ENCODE assay signal across 9 cellular contexts in the genomic region with DNA sequence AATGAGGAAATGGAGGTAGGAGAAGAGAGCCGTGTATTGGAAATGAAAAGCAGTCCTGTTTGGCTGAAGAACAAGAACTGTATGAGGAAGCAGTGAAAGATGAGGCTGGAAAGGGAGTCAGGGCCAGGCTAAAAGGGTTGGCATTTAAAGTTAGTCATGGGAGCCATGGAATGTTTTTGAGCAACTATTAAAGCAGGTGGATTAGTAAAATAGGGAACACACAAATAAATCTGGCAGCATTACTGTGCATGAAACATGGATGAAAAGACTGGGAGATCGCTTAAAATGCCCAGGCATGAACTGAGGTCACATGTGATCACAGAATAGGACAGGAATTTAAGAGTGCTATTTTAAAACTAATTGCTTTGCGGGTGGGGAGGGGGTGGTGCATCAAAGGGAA. TPM values are rescaled to one million over a fixed set of nuclear protein-coding genes. Genes with fewer than 3 reads are reported as not detected.
DNase-seq lines count a peak whose midpoint lies in the region; ATAC-seq and TF ChIP-seq lines count a peak whose summit lies in the region.
"Had no signal": no experiment of that assay in that cellular context is flagged by ENCODE, and none has a peak within 500 bp of the region (broad histone marks: within the 10 kb centered on the region; RNA-seq: fewer than 3 reads in every experiment).

No MANE protein-coding gene starts in this region.

- H3K4me1 ChIP-seq in DOHH2 (ENCODE audit: control insufficient read depth, low read length) (peaks cover 31% of the 10 kb centered on the region), Panc1 (ENCODE audit: control insufficient read depth, insufficient read depth, low read length) (peaks cover 19% of the 10 kb centered on the region), esophagus (ENCODE audit: control insufficient read depth in 2 of 2, insufficient read depth in 2 of 2, low read length in 1 of 2) (peaks cover 2% of the 10 kb centered on the region in 2 donors)

- POLR2A ChIA-PET in Panc1 (lab: Charles Lee), result no interaction called here

- no peaks in the 10 kb centered on the region for H3K9me3 ChIP-seq in DOHH2 (ENCODE audit: control insufficient read depth, insufficient read depth, low read length)
- no peaks in the 10 kb centered on the region for H3K9me3 ChIP-seq in Panc1 (ENCODE audit: control insufficient read depth, insufficient read depth, low read depth, low read length)
- no peaks in the 10 kb centered on the region for H3K9me3 ChIP-seq in esophagus (ENCODE audit: control insufficient read depth in 2 of 2, insufficient read depth in 1 of 2, low read depth in 1 of 2, low read length in 1 of 2)
- H3K9me3 ChIP-seq: uterus had no signal

- no peak overlapping the region for H3K27ac ChIP-seq in DOHH2 (ENCODE audit: low read depth, low read length)
- no peak overlapping the region for H3K27ac ChIP-seq in Panc1 (ENCODE audit: low read length)
- H3K27ac ChIP-seq in esophagus (ENCODE audit: low read depth in 2 of 2, low read length in 1 of 2), result peak overlapping the region; percentile 72 to 99

- TF ChIP-seq CTCF in DOHH2 (IDR thresholded peaks at IDR 0.05; ENCODE audit: low read depth, low read length, poor library complexity, severe bottlenecking), result no peak
- TF ChIP-seq CTCF in Panc1 (IDR thresholded peaks at IDR 0.05), result no peak

- 42 to 44% methylated on average over 3 of the region's 3 CpGs for WGBS in esophagus, 2 donors

- H3K9me2 ChIP-seq in DOHH2 (replicated peaks; ENCODE audit: control insufficient read depth, low read length), result no peaks in the 10 kb centered on the region

- H3K4me2 ChIP-seq in DOHH2 (ENCODE audit: low read length), result peak overlapping the region; percentile 87

- no peaks in the 10 kb centered on the region for H3K27me3 ChIP-seq in DOHH2 (ENCODE audit: control insufficient read depth, low read length)
- H3K27me3 ChIP-seq in Panc1 (ENCODE audit: control insufficient read depth, insufficient read depth, low read length), result no peaks in the 10 kb centered on the region
- H3K27me3 ChIP-seq in esophagus (ENCODE audit: control insufficient read depth in 1 of 2, insufficient read depth in 2 of 2, low read length in 2 of 2), result no peaks in the 10 kb centered on the region
- H3K27me3 ChIP-seq: uterus had no signal

- CTCF ChIA-PET in Panc1 (lab: Charles Lee), result no interaction called here

- ATAC-seq in Panc1, result no peak
- ATAC-seq in HG03039 (IDR thresholded peaks at IDR 0.05; ENCODE audit: unreplicated experiment), result no peak

- H3K36me3 ChIP-seq in DOHH2 (ENCODE audit: control insufficient read depth, low read length) (peaks cover 30% of the 10 kb centered on the region), Panc1 (ENCODE audit: control insufficient read depth, insufficient read depth, low read length) (no peaks in the 10 kb centered on the region; the same call in 1 of the 2 replicates), esophagus (ENCODE audit: control insufficient read depth in 2 of 2, insufficient read depth in 2 of 2, low read length in 1 of 2) (no peaks in the 10 kb centered on the region)
- H3K36me3 ChIP-seq: uterus had no signal

- DNase-seq in Panc1 (ENCODE audit: low read depth, low spot score) (no peak), renal cortical epithelial cell (ENCODE audit: low read depth) (peak; percentile 63), OCI-M2 (lab: John Stamatoyannopoulos, UW; ENCODE audit: unreplicated experiment) (no peak), SKM-1 (lab: John Stamatoyannopoulos, UW; ENCODE audit: unreplicated experiment) (no peak)
- DNase-seq in activated CD8-positive, alpha-beta memory T cell treated with anti-CD3 and anti-CD28 coated beads for 24 hours, result no peak
- DNase-seq: uterus had no signal

- TSS peak; percentile 74 for BruUV-seq in Panc1 (replicated peaks; lab: Mats Ljungman, UMichigan)

- H3K4me3 ChIP-seq in DOHH2 (ENCODE audit: low read length) (no peak overlapping the region), Panc1 (ENCODE audit: low read depth in 2 of 2, low read length in 2 of 2) (no peak overlapping the region; a peak in 1 of 4 replicates), esophagus (ENCODE audit: low read depth in 1 of 2, low read length in 2 of 2) (no peak overlapping the region)

- in situ Hi-C loops in Panc1 (cut with HindIII; ENCODE audit: low pct_unique_long_range_greater_than_20kb, low sequenced_read_pairs), result no loop called here

- intact Hi-C loops in Panc1 (cut with micrococcal nuclease; ENCODE audit: unreplicated experiment), result no loop called here

- H3F3A ChIP-seq in DOHH2 (ENCODE audit: control insufficient read depth, insufficient read depth), result no peaks in the 10 kb centered on the region

- H4K20me1 ChIP-seq in DOHH2 (ENCODE audit: control insufficient read depth, insufficient read depth, low read depth, low read length), result peaks cover 28% of the 10 kb centered on the region; the same call in 1 of the 2 replicates

- H3K79me2 ChIP-seq in DOHH2 (ENCODE audit: control insufficient read depth, low read length), result peaks cover 39% of the 10 kb centered on the region

RNA-seq across cellular contexts. Expression of gene IFRD1, which starts 1.4 kb away (rescaled TPM):
- 54.3 TPM for total RNA-seq in Panc1 (2021; ENCODE audit: unreplicated experiment)
- polyA plus RNA-seq in Panc1 (2012; ENCODE audit: insufficient read length), result 15.1 TPM
- 10 to 100 TPM; 25.1 to 33.3 TPM for polyA plus RNA-seq in esophagus
- 42.2 and 51.1 TPM in 2 replicates for total RNA-seq in renal cortical epithelial cell

RNA-seq across cellular contexts. Expression of gene LSMEM1, which starts 31.9 kb away (rescaled TPM):
- total RNA-seq in Panc1 (2021; ENCODE audit: unreplicated experiment) (2.3 TPM), renal cortical epithelial cell (1.2 TPM in 1 of 2 replicates, not detected in the other)
- 0.63 TPM for polyA plus RNA-seq in Panc1 (2012; ENCODE audit: insufficient read length)
- 1 to 10 TPM in 1 of 2 donors, under 1 TPM in 1; 0.67 to 4.1 TPM for polyA plus RNA-seq in esophagus

Comparison
In these comparisons a context has a peak if more than half of its experiments do, and no peak if none do; other contexts are left out.
1. H3K27ac ChIP-seq: peak in esophagus (2 of 2); none in DOHH2 (single experiment) and Panc1 (single experiment).